Comparison of ENCODE assay signal across 33 cellular contexts in genomic region chr4:8838911-8839431, GRCh38. TPM values are rescaled to one million over a fixed set of nuclear protein-coding genes. Genes with fewer than 3 reads are reported as not detected.
DNase-seq lines count a peak whose midpoint lies in the region; ATAC-seq and TF ChIP-seq lines count a peak whose summit lies in the region.
"Had no signal": no experiment of that assay in that cellular context is flagged by ENCODE, and none has a peak within 500 bp of the region (broad histone marks: within the 10 kb centered on the region; RNA-seq: fewer than 3 reads in every experiment).

No MANE protein-coding gene starts in this region.

- DNase-seq in CD14-positive monocyte (ENCODE audit: low spot score) (peak; percentile 42), ELF-1 (ENCODE audit: low read depth, low spot score) (peak; percentile 3), islet precursor cell (peak; percentile 50), retina (peak; percentile 19), NCI-H510A (lab: John Stamatoyannopoulos, UW) (no peak), Ammon's horn (ENCODE audit: low spot score) (no peak)
- no peak for DNase-seq in activated CD4-positive, alpha-beta T cell treated with anti-CD3 and anti-CD28 coated beads, Interleukin-2, amount 10 ng/mL, durations not matched to agents 7 days and 5 days
- DNase-seq: activated CD4-positive, alpha-beta T cell treated with anti-CD3 and anti-CD28 coated beads, Interleukin-2, amount 10 ng/mL, durations not matched to agents 24 days and 14 days; Calu3; DND-41; hippocampal formation; immature natural killer cell; KG1; left ventricle myocardium inferior; midbrain; NCI-H1417 treated with DMSO at 0.1 percent for 48 hours; NCI-H2081; NCI-H345; NCI-H82; nucleus accumbens; small intestine; stimulated activated CD4-positive, alpha-beta T cell treated with anti-CD3 and anti-CD28 coated beads, Interleukin-1b, Interleukin-23, amount 100 ng/mL, for 48 hours had no signal

- intact Hi-C loops in CD14-positive monocyte (cut with micrococcal nuclease): no loop called here

- H3K27ac Mint-ChIP-seq in CD14-positive monocyte: no peak overlapping the region
- H3K27ac Mint-ChIP-seq in activated CD4-positive, alpha-beta T cell treated with anti-CD3 and anti-CD28 coated beads, Interleukin-2, amount 10 ng/mL, durations not matched to agents 7 days and 5 days: no peak overlapping the region
- H3K27ac Mint-ChIP-seq: activated CD4-positive, alpha-beta T cell treated with anti-CD3 and anti-CD28 coated beads, Interleukin-2, amount 10 ng/mL, durations not matched to agents 24 days and 14 days; activated T-helper 1 cell treated with anti-CD3 and anti-CD28 coated beads, Interleukin-12 subunit alpha, Interleukin-12 subunit beta, Interleukin-2, Interleukin-4 antibody, amounts not matched to agents 30 ng/mL and 10 ng/mL and 1 ng/mL, durations not matched to agents 14 hours and 24 hours and 36 hours; dendritic cell treated with granulocyte-macrophage colony-stimulating factor and Interleukin-4, amounts not matched to agents 40 ng/mL and 50 ng/mL, for 4 days; immature natural killer cell; naive thymus-derived CD4-positive, alpha-beta T cell had no signal

- POLR2A ChIA-PET in activated CD4-positive, alpha-beta T cell treated with anti-CD3 and anti-CD28 coated beads, Interleukin-2, amount 10 ng/mL, durations not matched to agents 7 days and 5 days (lab: Charles Lee): no interaction called here

- peaks cover 2 to 11% (median 9%) of the 10 kb centered on the region in 3 donors for H3K27me3 Mint-ChIP-seq in CD14-positive monocyte (ENCODE audit: low read depth in 3 of 3)
- no peaks in the 10 kb centered on the region for H3K27me3 Mint-ChIP-seq in activated CD4-positive, alpha-beta T cell treated with anti-CD3 and anti-CD28 coated beads, Interleukin-2, amount 10 ng/mL, durations not matched to agents 7 days and 5 days
- H3K27me3 Mint-ChIP-seq: activated CD4-positive, alpha-beta T cell treated with anti-CD3 and anti-CD28 coated beads, Interleukin-2, amount 10 ng/mL, durations not matched to agents 24 days and 14 days; dendritic cell treated with granulocyte-macrophage colony-stimulating factor and Interleukin-4, amounts not matched to agents 40 ng/mL and 50 ng/mL, for 4 days had no signal

- H3K36me3 Mint-ChIP-seq in CD14-positive monocyte: no peaks in the 10 kb centered on the region
- no peaks in the 10 kb centered on the region for H3K36me3 Mint-ChIP-seq in activated CD4-positive, alpha-beta T cell treated with anti-CD3 and anti-CD28 coated beads, Interleukin-2, amount 10 ng/mL, durations not matched to agents 7 days and 5 days (ENCODE audit: low read depth)
- H3K36me3 Mint-ChIP-seq: activated naive CD4-positive, alpha-beta T cell treated with anti-CD3 and anti-CD28 coated beads, Interleukin-2, amount 50 U/mL, for 72 hours; immature natural killer cell; naive thymus-derived CD4-positive, alpha-beta T cell had no signal

- no peak for TF ChIP-seq CTCF in CD14-positive monocyte (IDR thresholded peaks at IDR 0.05)

- peaks cover 0 to 4% (median 0%) of the 10 kb centered on the region in 7 donors for H3K9me3 Mint-ChIP-seq in CD14-positive monocyte
- no peaks in the 10 kb centered on the region for H3K9me3 Mint-ChIP-seq in activated CD4-positive, alpha-beta T cell treated with anti-CD3 and anti-CD28 coated beads, Interleukin-2, amount 10 ng/mL, durations not matched to agents 7 days and 5 days
- H3K9me3 Mint-ChIP-seq: activated CD4-positive, alpha-beta T cell treated with anti-CD3 and anti-CD28 coated beads, Interleukin-2, amount 10 ng/mL, durations not matched to agents 24 days and 14 days; activated T-helper 1 cell treated with anti-CD3 and anti-CD28 coated beads, Interleukin-12 subunit alpha, Interleukin-12 subunit beta, Interleukin-2, Interleukin-4 antibody, amounts not matched to agents 30 ng/mL and 10 ng/mL and 1 ng/mL, durations not matched to agents 14 hours and 24 hours and 36 hours; dendritic cell treated with granulocyte-macrophage colony-stimulating factor and Interleukin-4, amounts not matched to agents 40 ng/mL and 50 ng/mL, for 4 days; immature natural killer cell had no signal

- CTCF ChIA-PET in activated CD4-positive, alpha-beta T cell treated with anti-CD3 and anti-CD28 coated beads, Interleukin-2, amount 10 ng/mL, durations not matched to agents 7 days and 5 days (lab: Charles Lee): no interaction called here

- ATAC-seq in HG03280 (IDR thresholded peaks at IDR 0.05; ENCODE audit: unreplicated experiment): no peak
- ATAC-seq: activated naive CD4-positive, alpha-beta T cell treated with anti-CD3 and anti-CD28 coated beads, Interleukin-2, amount 50 U/mL, for 72 hours; gastroesophageal sphincter; naive thymus-derived CD4-positive, alpha-beta T cell had no signal

- H3K4me3 Mint-ChIP-seq in CD14-positive monocyte: no peak overlapping the region
- H3K4me3 Mint-ChIP-seq in activated CD4-positive, alpha-beta T cell treated with anti-CD3 and anti-CD28 coated beads, Interleukin-2, amount 10 ng/mL, durations not matched to agents 7 days and 5 days: no peak overlapping the region
- H3K4me3 Mint-ChIP-seq: activated CD4-positive, alpha-beta T cell treated with anti-CD3 and anti-CD28 coated beads, Interleukin-2, amount 10 ng/mL, durations not matched to agents 24 days and 14 days; activated T-helper 1 cell treated with anti-CD3 and anti-CD28 coated beads, Interleukin-12 subunit alpha, Interleukin-12 subunit beta, Interleukin-2, Interleukin-4 antibody, amounts not matched to agents 30 ng/mL and 10 ng/mL and 1 ng/mL, durations not matched to agents 14 hours and 24 hours and 36 hours; dendritic cell treated with granulocyte-macrophage colony-stimulating factor and Interleukin-4, amounts not matched to agents 40 ng/mL and 50 ng/mL, for 4 days; immature natural killer cell; naive thymus-derived CD4-positive, alpha-beta T cell had no signal

- no peaks in the 10 kb centered on the region for H3K4me1 Mint-ChIP-seq in CD14-positive monocyte
- H3K4me1 Mint-ChIP-seq in activated CD4-positive, alpha-beta T cell treated with anti-CD3 and anti-CD28 coated beads, Interleukin-2, amount 10 ng/mL, durations not matched to agents 7 days and 5 days: no peaks in the 10 kb centered on the region
- H3K4me1 Mint-ChIP-seq: activated CD4-positive, alpha-beta T cell treated with anti-CD3 and anti-CD28 coated beads, Interleukin-2, amount 10 ng/mL, durations not matched to agents 24 days and 14 days; immature natural killer cell; naive thymus-derived CD4-positive, alpha-beta T cell had no signal

RNA-seq across cellular contexts. Expression of gene HMX1, which starts 32.7 kb away (rescaled TPM):
- polyA plus RNA-seq in CD14-positive monocyte: not detected
- total RNA-seq in activated CD4-positive, alpha-beta T cell treated with anti-CD3 and anti-CD28 coated beads, Interleukin-2, amount 10 ng/mL, durations not matched to agents 7 days and 5 days: not detected
- total RNA-seq: activated CD4-positive, alpha-beta T cell treated with anti-CD3 and anti-CD28 coated beads, Interleukin-2, amount 10 ng/mL, durations not matched to agents 24 days and 14 days; activated naive CD4-positive, alpha-beta T cell treated with anti-CD3 and anti-CD28 coated beads, Interleukin-2, amount 50 U/mL, for 72 hours; activated T-helper 1 cell treated with anti-CD3 and anti-CD28 coated beads, Interleukin-12 subunit alpha, Interleukin-12 subunit beta, Interleukin-2, Interleukin-4 antibody, amounts not matched to agents 30 ng/mL and 10 ng/mL and 1 ng/mL, durations not matched to agents 14 hours and 24 hours and 36 hours; aorta; Calu3; cardiac muscle cell; gastroesophageal sphincter; left ventricle myocardium inferior; naive thymus-derived CD4-positive, alpha-beta T cell; pulmonary artery endothelial cell; T-helper 2 cell treated with Interferon-gamma antibody and Interleukin-4, amounts not matched to agents 100 ng/mL and 5 ng/mL, for 36 hours; vagina had no signal
- polyA plus RNA-seq: aorta; immature natural killer cell; naive thymus-derived CD4-positive, alpha-beta T cell; small intestine had no signal

Comparison
In these comparisons a context has a peak if more than half of its experiments do, and no peak if none do; other contexts are left out.
1. DNase-seq: peak in CD14-positive monocyte (single experiment), ELF-1 (single experiment), islet precursor cell (single experiment) and retina (single experiment); none in NCI-H510A (single experiment), activated CD4-positive, alpha-beta T cell treated with anti-CD3 and anti-CD28 coated beads, Interleukin-2, amount 10 ng/mL, durations not matched to agents 7 days and 5 days (single experiment) and Ammon's horn (single experiment).